In genomic region chr1:41811051-41811795, GRCh38 we compare ENCODE assay signal across 10 cellular contexts.
DNase-seq lines count a peak whose midpoint lies in the region; ATAC-seq and TF ChIP-seq lines count a peak whose summit lies in the region.
"Had no signal": no experiment of that assay in that cellular context is flagged by ENCODE, and none has a peak within 500 bp of the region (broad histone marks: within the 10 kb centered on the region; RNA-seq: fewer than 3 reads in every experiment).

No MANE protein-coding gene starts in this region.

- ATAC-seq in HG03432 (IDR thresholded peaks at IDR 0.05; ENCODE audit: unreplicated experiment) (no peak), HG02938 (IDR thresholded peaks at IDR 0.05; ENCODE audit: unreplicated experiment) (no peak)

- no peaks in the 10 kb centered on the region for H3K9me3 ChIP-seq in OCI-LY3 (ENCODE audit: insufficient read depth, low read length)
- H3K9me3 ChIP-seq: ascending aorta, thoracic aorta had no signal

- peak overlapping the region; percentile 13 for H3K27ac Mint-ChIP-seq in activated T-helper 2 cell treated with anti-CD3 and anti-CD28 coated beads, Interferon-gamma antibody, Interleukin-2, Interleukin-4, amounts not matched to agents 10 μg/mL and 5 μg/mL and 100 μg/mL, durations not matched to agents 14 hours and 24 hours and 36 hours

- H3K4me1 Mint-ChIP-seq in activated T-helper 2 cell treated with anti-CD3 and anti-CD28 coated beads, Interferon-gamma antibody, Interleukin-2, Interleukin-4, amounts not matched to agents 10 μg/mL and 5 μg/mL and 100 μg/mL, durations not matched to agents 14 hours and 24 hours and 36 hours (ENCODE audit: low read depth): peaks cover 57% of the 10 kb centered on the region

- H3K27me3 Mint-ChIP-seq in activated T-helper 2 cell treated with anti-CD3 and anti-CD28 coated beads, Interferon-gamma antibody, Interleukin-2, Interleukin-4, amounts not matched to agents 10 μg/mL and 5 μg/mL and 100 μg/mL, durations not matched to agents 14 hours and 24 hours and 36 hours (ENCODE audit: low read depth): no peaks in the 10 kb centered on the region

- DNase-seq in GM03348 (ENCODE audit: low spot score) (peak; percentile 21), putamen (ENCODE audit: low spot score) (no peak), NCI-H1092 treated with DMSO at 0.1 percent for 48 hours (lab: John Stamatoyannopoulos, UW) (no peak)
- DNase-seq in activated T-helper 2 cell treated with anti-CD3 and anti-CD28 coated beads, Interferon-gamma antibody, Interleukin-2, Interleukin-4, amounts not matched to agents 10 μg/mL and 5 μg/mL and 100 μg/mL, durations not matched to agents 14 hours and 24 hours and 36 hours (ENCODE audit: low spot score): no peak
- peak; percentile 75 for DNase-seq in stimulated activated CD4-positive, alpha-beta T cell treated with anti-CD3 and anti-CD28 coated beads, Interleukin-15, amount 100 ng/mL, for 24 hours

- TF ChIP-seq CTCF in OCI-LY3 (IDR thresholded peaks at IDR 0.05; ENCODE audit: low read depth, low read length): peak; percentile 26

- H3K4me1 ChIP-seq in OCI-LY3 (ENCODE audit: low read length): peaks cover 86% of the 10 kb centered on the region

- H3K9ac ChIP-seq in OCI-LY3 (ENCODE audit: low read length): peak overlapping the region; percentile 65

- no peak overlapping the region for H3K4me3 Mint-ChIP-seq in activated T-helper 2 cell treated with anti-CD3 and anti-CD28 coated beads, Interferon-gamma antibody, Interleukin-2, Interleukin-4, amounts not matched to agents 10 μg/mL and 5 μg/mL and 100 μg/mL, durations not matched to agents 14 hours and 24 hours and 36 hours (ENCODE audit: low read depth)

- H2AFZ ChIP-seq in OCI-LY3 (ENCODE audit: low read depth, low read length): no peak overlapping the region

- intact Hi-C loops in activated T-helper 2 cell treated with anti-CD3 and anti-CD28 coated beads, Interferon-gamma antibody, Interleukin-2, Interleukin-4, amounts not matched to agents 10 μg/mL and 5 μg/mL and 100 μg/mL, durations not matched to agents 14 hours and 24 hours and 36 hours (cut with micrococcal nuclease): loop anchor here (1.0 to 10.0 kb wide), 4 partner anchors 104 to 237 kb away; partner anchors contain the start of gene HIVEP3

- no peaks in the 10 kb centered on the region for H3K36me3 Mint-ChIP-seq in activated T-helper 2 cell treated with anti-CD3 and anti-CD28 coated beads, Interferon-gamma antibody, Interleukin-2, Interleukin-4, amounts not matched to agents 10 μg/mL and 5 μg/mL and 100 μg/mL, durations not matched to agents 14 hours and 24 hours and 36 hours (ENCODE audit: low read depth)

- peaks cover 24% of the 10 kb centered on the region for H3K79me2 ChIP-seq in OCI-LY3 (ENCODE audit: low read length)

- H4K20me1 ChIP-seq in OCI-LY3 (ENCODE audit: insufficient read depth, low read length): no peaks in the 10 kb centered on the region

- H3K4me3 ChIP-seq in OCI-LY3 (ENCODE audit: low read length): no peak overlapping the region
- H3K4me3 ChIP-seq: ascending aorta, thoracic aorta had no signal

- peak overlapping the region; percentile 100 for H3K27ac ChIP-seq in OCI-LY3 (ENCODE audit: low read length)
- H3K27ac ChIP-seq: ascending aorta, thoracic aorta had no signal

- H3K9me3 Mint-ChIP-seq in activated T-helper 2 cell treated with anti-CD3 and anti-CD28 coated beads, Interferon-gamma antibody, Interleukin-2, Interleukin-4, amounts not matched to agents 10 μg/mL and 5 μg/mL and 100 μg/mL, durations not matched to agents 14 hours and 24 hours and 36 hours: no peaks in the 10 kb centered on the region

- peak overlapping the region; percentile 54 for H3K4me2 ChIP-seq in OCI-LY3 (ENCODE audit: low read length)

- H3K27me3 ChIP-seq in OCI-LY3 (ENCODE audit: low read depth, low read length): no peaks in the 10 kb centered on the region
- H3K27me3 ChIP-seq: ascending aorta had no signal

- no peaks in the 10 kb centered on the region for H3K36me3 ChIP-seq in OCI-LY3 (replicated peaks; ENCODE audit: low read depth, low read length)
- H3K36me3 ChIP-seq: ascending aorta, thoracic aorta had no signal

Comparison
In these comparisons a context has a peak if more than half of its experiments do, and no peak if none do; other contexts are left out.
1. DNase-seq: peak in GM03348 (single experiment) and stimulated activated CD4-positive, alpha-beta T cell treated with anti-CD3 and anti-CD28 coated beads, Interleukin-15, amount 100 ng/mL, for 24 hours (single experiment); none in activated T-helper 2 cell treated with anti-CD3 and anti-CD28 coated beads, Interferon-gamma antibody, Interleukin-2, Interleukin-4, amounts not matched to agents 10 μg/mL and 5 μg/mL and 100 μg/mL, durations not matched to agents 14 hours and 24 hours and 36 hours (single experiment), putamen (single experiment) and NCI-H1092 treated with DMSO at 0.1 percent for 48 hours (single experiment).